In the genomic region with DNA sequence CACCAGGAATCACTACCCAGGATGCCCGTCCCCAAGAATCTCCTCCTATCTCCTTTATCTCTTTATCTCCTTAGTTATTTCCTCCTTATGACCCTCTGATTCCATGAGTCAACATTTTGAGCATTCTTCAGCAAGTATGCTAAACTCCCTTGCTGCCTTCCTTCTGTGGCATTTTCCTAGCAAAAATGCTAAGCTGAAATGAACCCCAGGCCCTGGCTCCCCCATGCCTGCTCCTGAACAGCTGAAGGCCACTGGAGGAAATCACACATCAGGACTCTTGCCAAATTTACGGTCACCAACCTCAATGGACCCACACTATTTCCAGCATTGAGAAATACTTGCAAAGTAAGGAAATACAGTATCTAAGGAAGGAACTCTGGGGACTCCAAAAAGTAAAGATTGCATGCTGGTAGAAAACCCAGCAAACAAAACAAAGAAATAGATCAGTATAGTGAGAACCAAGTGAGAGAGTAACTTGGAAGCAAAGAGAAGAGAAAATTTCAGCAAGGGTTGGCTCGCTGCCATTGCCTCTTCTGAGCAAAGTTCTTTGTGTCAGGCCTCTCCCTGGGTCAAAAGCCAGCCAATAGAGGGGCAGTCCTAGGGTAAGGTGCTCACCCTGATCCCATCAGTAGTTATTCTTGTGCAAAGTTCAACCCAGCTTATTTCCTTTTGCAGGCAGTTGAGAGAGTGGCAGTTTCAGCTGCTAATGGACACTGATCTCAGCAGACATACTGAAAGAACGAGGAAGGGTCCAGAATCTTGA, we compare ENCODE assay signal across 18 cellular contexts. TPM values are rescaled to one million over a fixed set of nuclear protein-coding genes. Genes with fewer than 3 reads are reported as not detected.
A peak's percentile ranks its signal among the peaks of the same experiment; 100 is the strongest.
DNase-seq lines count a peak whose midpoint lies in the region; ATAC-seq and TF ChIP-seq lines count a peak whose summit lies in the region.
"Had no signal": no experiment of that assay in that cellular context is flagged by ENCODE, and none has a peak within 500 bp of the region (broad histone marks: within the 10 kb centered on the region; RNA-seq: fewer than 3 reads in every experiment).

No MANE protein-coding gene starts in this region.

- H3K27me3 ChIP-seq in neural progenitor cell = no peaks in the 10 kb centered on the region
- no peaks in the 10 kb centered on the region for H3K27me3 ChIP-seq in esophagus muscularis mucosa
- H3K27me3 ChIP-seq in mammary epithelial cell (ENCODE audit: insufficient read depth, low read length) = no peaks in the 10 kb centered on the region
- H3K27me3 ChIP-seq: esophagus squamous epithelium had no signal

- H3K79me2 ChIP-seq in neural progenitor cell (ENCODE audit: low read depth) (no peaks in the 10 kb centered on the region), mammary epithelial cell (ENCODE audit: insufficient read depth, low read length) (no peaks in the 10 kb centered on the region)

- no peak overlapping the region for H3K27ac ChIP-seq in neural progenitor cell
- H3K27ac ChIP-seq in esophagus muscularis mucosa (replicated peaks in 1 of 4) = no peak overlapping the region
- no peak overlapping the region for H3K27ac ChIP-seq in mammary epithelial cell (ENCODE audit: insufficient read depth, low read depth, low read length)
- H3K27ac ChIP-seq: esophagus squamous epithelium had no signal

- H3K9me3 Mint-ChIP-seq in neural progenitor cell = no peaks in the 10 kb centered on the region
- H3K9me3 Mint-ChIP-seq in WTC11 = peaks cover 3% of the 10 kb centered on the region
- H3K9me3 Mint-ChIP-seq: central memory CD8-positive, alpha-beta T cell had no signal

- POLR2A ChIA-PET in WTC11 (lab: Charles Lee) = no interaction called here

- DNase-seq in COLO829 (ENCODE audit: low spot score) = peak; percentile 20
- peak; percentile 92 for DNase-seq in M059J (ENCODE audit: low read depth)
- peak; percentile 5 for DNase-seq in fibroblast of peridontal ligament (ENCODE audit: extremely low read depth)
- DNase-seq in neural progenitor cell (ENCODE audit: low spot score) = no peak
- DNase-seq in WTC11 (ENCODE audit: low spot score) = no peak
- no peak for DNase-seq in esophagus muscularis mucosa (ENCODE audit: extremely low spot score)
- DNase-seq in mammary epithelial cell = no peak
- DNase-seq: activated CD4-positive, alpha-beta T cell treated with anti-CD3 and anti-CD28 coated beads, Interleukin-2, amount 50 U/mL, for 48 hours; activated gamma-delta T cell treated with Interleukin-2 at 50 U/mL for 16 hours; C1 segment of cervical spinal cord; esophagus squamous epithelium; NCI-H446; retina; stimulated activated CD4-positive, alpha-beta T cell treated with anti-CD3 and anti-CD28 coated beads, Interleukin-4, amount 100 ng/mL, for 4 hours; stimulated activated naive CD4-positive, alpha-beta T cell had no signal

- 73% methylated on average over 4 of the region's 4 CpGs for WGBS in esophagus muscularis mucosa
- 51% methylated on average over 4 of the region's 4 CpGs for WGBS in mammary epithelial cell (ENCODE audit: low coverage, missing lambda C conversion rate)

- no peak overlapping the region for H3K4me2 ChIP-seq in neural progenitor cell
- H3K4me2 ChIP-seq in mammary epithelial cell (ENCODE audit: insufficient read depth, low read depth, low read length) = no peak overlapping the region

- H2AFZ ChIP-seq in neural progenitor cell (replicated peaks) (peak overlapping the region; percentile 26), mammary epithelial cell (ENCODE audit: low read depth, low read length) (no peak overlapping the region)

- H3K4me3 Mint-ChIP-seq in neural progenitor cell (no peak overlapping the region), WTC11 (no peak overlapping the region)
- H3K4me3 Mint-ChIP-seq: central memory CD8-positive, alpha-beta T cell had no signal

- CTCF ChIA-PET in WTC11 (lab: Charles Lee) = no interaction called here
- CTCF ChIA-PET in mammary epithelial cell (lab: Charles Lee; ENCODE audit: low non-redundant PET) = no interaction called here

- dilution Hi-C loops in mammary epithelial cell (cut with HindIII; ENCODE audit: low sequenced_read_pairs) = no loop called here

- H3K27ac Mint-ChIP-seq in neural progenitor cell = no peak overlapping the region
- no peak overlapping the region for H3K27ac Mint-ChIP-seq in WTC11

- H3K36me3 ChIP-seq in neural progenitor cell = no peaks in the 10 kb centered on the region
- no peaks in the 10 kb centered on the region for H3K36me3 ChIP-seq in esophagus muscularis mucosa
- no peaks in the 10 kb centered on the region for H3K36me3 ChIP-seq in mammary epithelial cell (ENCODE audit: insufficient read depth, low read length)
- H3K36me3 ChIP-seq: esophagus squamous epithelium had no signal

- no TSS peak for BruUV-seq in mammary epithelial cell (replicated peaks; lab: Mats Ljungman, UMichigan)

- TF ChIP-seq POLR2A in esophagus muscularis mucosa (IDR thresholded peaks at IDR 0.05; ENCODE audit: low read depth) = no peak

- H3K9ac ChIP-seq in neural progenitor cell = no peak overlapping the region
- no peak overlapping the region for H3K9ac ChIP-seq in mammary epithelial cell (ENCODE audit: insufficient read depth, low read length)

- ATAC-seq in WTC11 (no peak), HG03565 (IDR thresholded peaks at IDR 0.05; ENCODE audit: unreplicated experiment) (no peak)

- in situ Hi-C loops in mammary epithelial cell (cut with MboI; ENCODE audit: low sequenced_read_pairs in 2 of 2) = no loop called here

- intact Hi-C loops in esophagus muscularis mucosa (cut with DNase I) = no loop called here
- intact Hi-C loops in mammary epithelial cell (cut with micrococcal nuclease) = no loop called here

- H3K9me3 ChIP-seq in neural progenitor cell (ENCODE audit: low read depth) = no peaks in the 10 kb centered on the region
- H3K9me3 ChIP-seq in esophagus muscularis mucosa = no peaks in the 10 kb centered on the region
- no peaks in the 10 kb centered on the region for H3K9me3 ChIP-seq in mammary epithelial cell (replicated peaks; ENCODE audit: insufficient read depth, low read length)
- H3K9me3 ChIP-seq: esophagus squamous epithelium had no signal

- no peaks in the 10 kb centered on the region for H3K4me1 Mint-ChIP-seq in neural progenitor cell
- no peaks in the 10 kb centered on the region for H3K4me1 Mint-ChIP-seq in WTC11
- H3K4me1 Mint-ChIP-seq: central memory CD8-positive, alpha-beta T cell had no signal

- no peaks in the 10 kb centered on the region for H3K27me3 Mint-ChIP-seq in neural progenitor cell (ENCODE audit: insufficient read depth, low read depth)
- H3K27me3 Mint-ChIP-seq in WTC11 (ENCODE audit: low read depth) = no peaks in the 10 kb centered on the region; the same call in 1 of the 2 replicates

- TF ChIP-seq EP300 in esophagus muscularis mucosa (IDR thresholded peaks at IDR 0.05) = no peak

- H3K4me3 ChIP-seq in neural progenitor cell (no peak overlapping the region), esophagus muscularis mucosa (no peak overlapping the region), mammary epithelial cell (replicated peaks in 1 of 3; ENCODE audit: insufficient read depth in 1 of 3, low read depth in 2 of 3, low read length in 3 of 3) (no peak overlapping the region)
- H3K4me3 ChIP-seq: esophagus squamous epithelium had no signal

- H4K20me1 ChIP-seq in neural progenitor cell (ENCODE audit: low read depth) (no peaks in the 10 kb centered on the region), mammary epithelial cell (ENCODE audit: insufficient read depth, low read length) (no peaks in the 10 kb centered on the region)

- H3F3A ChIP-seq in neural progenitor cell (ENCODE audit: low read depth) = no peaks in the 10 kb centered on the region

- no peak for TF ChIP-seq CTCF in neural progenitor cell (IDR thresholded peaks at IDR 0.05)
- no peak for TF ChIP-seq CTCF in WTC11 (IDR thresholded peaks at IDR 0.05)
- no peak for TF ChIP-seq CTCF in esophagus muscularis mucosa (IDR thresholded peaks at IDR 0.05)
- no peak for TF ChIP-seq CTCF in mammary epithelial cell (conservative IDR thresholded peaks at IDR 0.05 in 1 of 2, IDR thresholded peaks at IDR 0.05 in 1 of 2; ENCODE audit: extremely low read depth in 1 of 2, insufficient read depth in 1 of 2, low read depth in 1 of 2, low read length in 2 of 2)

- no peaks in the 10 kb centered on the region for H3K4me1 ChIP-seq in neural progenitor cell
- no peaks in the 10 kb centered on the region for H3K4me1 ChIP-seq in esophagus muscularis mucosa
- H3K4me1 ChIP-seq in mammary epithelial cell (ENCODE audit: insufficient read depth, low read length) = no peaks in the 10 kb centered on the region
- H3K4me1 ChIP-seq: esophagus squamous epithelium had no signal

- H3K36me3 Mint-ChIP-seq in neural progenitor cell (no peaks in the 10 kb centered on the region), WTC11 (no peaks in the 10 kb centered on the region)

TF ChIP-seq in WTC11, 78 proteins besides CTCF, POLR2A, EP300 and RAD21 (continues in another document):
- TF ChIP-seq, protein P1, sequence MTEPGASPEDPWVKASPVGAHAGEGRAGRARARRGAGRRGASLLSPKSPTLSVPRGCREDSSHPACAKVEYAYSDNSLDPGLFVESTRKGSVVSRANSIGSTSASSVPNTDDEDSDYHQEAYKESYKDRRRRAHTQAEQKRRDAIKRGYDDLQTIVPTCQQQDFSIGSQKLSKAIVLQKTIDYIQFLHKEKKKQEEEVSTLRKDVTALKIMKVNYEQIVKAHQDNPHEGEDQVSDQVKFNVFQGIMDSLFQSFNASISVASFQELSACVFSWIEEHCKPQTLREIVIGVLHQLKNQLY (CRISPR knock-in tag; IDR thresholded peaks at IDR 0.05) = no peak
- TF ChIP-seq MXD4 (CRISPR knock-in tag; IDR thresholded peaks at IDR 0.05; ENCODE audit: borderline replicate concordance) (no peak), CREB1 (CRISPR knock-in tag; IDR thresholded peaks at IDR 0.05) (no peak), SOX15 (CRISPR knock-in tag; IDR thresholded peaks at IDR 0.05) (no peak), ESRRA (CRISPR knock-in tag; IDR thresholded peaks at IDR 0.05; ENCODE audit: borderline replicate concordance) (no peak)

RNA-seq across cellular contexts. Expression of a gene that starts 5.1 kb away (rescaled TPM):
- 1.0 and 1.1 TPM in 2 replicates for total RNA-seq in M059J (2014; rRNA removed; shearing (Covaris generic))
- total RNA-seq in neural progenitor cell (ENCODE audit: low replicate concordance) = not detected in 2 replicates
- not detected in 3 replicates for total RNA-seq in WTC11 (2021)
- not detected for total RNA-seq in esophagus muscularis mucosa
- total RNA-seq in mammary epithelial cell = under 1 TPM in 1 of 2 donors, not detected in 1; 0.17 TPM
- polyA plus RNA-seq in mammary epithelial cell = not detected
- not detected for polyA minus RNA-seq in mammary epithelial cell
- total RNA-seq: T-helper 2 cell treated with Interferon-gamma antibody and Interleukin-4, amounts not matched to agents 100 ng/mL and 5 ng/mL, for 36 hours had no signal

Comparison
In these comparisons a context has a peak if more than half of its experiments do, and no peak if none do; other contexts are left out.
1. DNase-seq: peak in COLO829 (single experiment), M059J (single experiment) and fibroblast of peridontal ligament (single experiment); none in neural progenitor cell (single experiment), WTC11 (single experiment), esophagus muscularis mucosa (single experiment) and mammary epithelial cell (single experiment).